In the genomic region with DNA sequence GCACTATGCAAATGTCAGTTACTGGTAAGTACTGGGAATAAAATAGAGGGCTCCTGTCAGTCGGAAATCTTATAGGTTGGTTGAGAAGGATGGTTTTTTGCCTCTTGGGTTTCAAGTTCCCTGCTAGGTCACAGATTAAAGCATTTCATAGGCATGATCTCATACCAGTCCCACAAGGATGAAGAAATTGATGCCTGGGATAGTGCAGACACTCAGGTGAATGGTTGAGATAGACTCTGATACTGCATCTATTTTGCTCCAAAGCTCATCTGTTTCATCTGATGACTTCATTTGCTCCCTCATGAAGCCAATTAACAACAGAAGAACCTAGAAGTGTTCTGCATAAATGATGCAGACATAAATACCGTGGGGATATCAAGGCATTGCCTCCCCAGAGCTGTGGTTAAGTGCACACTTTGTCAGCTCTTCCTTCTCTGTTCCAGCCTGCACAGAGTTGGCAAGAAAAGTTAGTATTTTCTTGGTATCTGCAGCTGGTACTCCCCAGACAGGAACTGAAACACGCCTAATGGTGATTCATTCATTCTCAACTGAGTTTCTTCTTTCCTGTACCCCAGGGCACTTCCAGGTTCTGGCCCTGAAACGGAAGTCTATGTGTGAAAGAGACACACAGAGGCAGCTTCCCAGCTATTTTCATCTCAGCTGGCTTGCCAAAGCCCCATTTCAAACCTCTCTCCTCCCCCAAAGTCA, we compare ENCODE assay signal across 11 cellular contexts.
A peak's percentile ranks its signal among the peaks of the same experiment; 100 is the strongest.
DNase-seq lines count a peak whose midpoint lies in the region; ATAC-seq and TF ChIP-seq lines count a peak whose summit lies in the region.
"Had no signal": no experiment of that assay in that cellular context is flagged by ENCODE, and none has a peak within 500 bp of the region (broad histone marks: within the 10 kb centered on the region; RNA-seq: fewer than 3 reads in every experiment).

No MANE protein-coding gene starts in this region.

- no peak overlapping the region for H3K4me3 Mint-ChIP-seq in glutamatergic neuron (ENCODE audit: unreplicated experiment)
- H3K4me3 Mint-ChIP-seq: activated CD4-positive, alpha-beta T cell treated with anti-CD3 and anti-CD28 coated beads for 36 hours had no signal

- H3K4me1 Mint-ChIP-seq in glutamatergic neuron (ENCODE audit: low read depth, unreplicated experiment) = no peaks in the 10 kb centered on the region
- H3K4me1 Mint-ChIP-seq: activated CD4-positive, alpha-beta T cell treated with anti-CD3 and anti-CD28 coated beads for 36 hours had no signal

- H3K27ac ChIP-seq in adrenal gland = no peak overlapping the region
- H3K27ac ChIP-seq: cardiac muscle cell had no signal

- H3K4me1 ChIP-seq in adrenal gland (replicated peaks in 1 of 2) = no peaks in the 10 kb centered on the region

- no peak overlapping the region for H3K4me3 ChIP-seq in adrenal gland
- H3K4me3 ChIP-seq: cardiac muscle cell had no signal

- no peaks in the 10 kb centered on the region for H3K36me3 ChIP-seq in adrenal gland (replicated peaks in 1 of 2)
- H3K36me3 ChIP-seq: cardiac muscle cell had no signal

- no peak overlapping the region for H3K27ac Mint-ChIP-seq in glutamatergic neuron (ENCODE audit: unreplicated experiment)
- H3K27ac Mint-ChIP-seq: activated CD4-positive, alpha-beta T cell treated with anti-CD3 and anti-CD28 coated beads for 36 hours had no signal

- H3K27me3 ChIP-seq in adrenal gland = no peaks in the 10 kb centered on the region
- H3K27me3 ChIP-seq: cardiac muscle cell had no signal

- no peaks in the 10 kb centered on the region for H3K36me3 Mint-ChIP-seq in glutamatergic neuron (ENCODE audit: unreplicated experiment)

- TF ChIP-seq POLR2A in adrenal gland (IDR thresholded peaks at IDR 0.05) = no peak

- H3K9me3 Mint-ChIP-seq in glutamatergic neuron (ENCODE audit: unreplicated experiment) = no peaks in the 10 kb centered on the region

- WGBS in adrenal gland, 4 donors = 42 to 52% (median 45%) methylated on average over 4 of the region's 4 CpGs

- TF ChIP-seq CTCF in adrenal gland (IDR thresholded peaks at IDR 0.05) (no peak), glutamatergic neuron (IDR thresholded peaks at IDR 0.05; ENCODE audit: partially characterized antibody, unreplicated experiment) (no peak)

- no peaks in the 10 kb centered on the region for H3K9me3 ChIP-seq in adrenal gland (replicated peaks in 1 of 3)

- H3K27me3 Mint-ChIP-seq in glutamatergic neuron (ENCODE audit: unreplicated experiment) = peaks cover 1% of the 10 kb centered on the region
- H3K27me3 Mint-ChIP-seq: activated CD4-positive, alpha-beta T cell treated with anti-CD3 and anti-CD28 coated beads for 36 hours had no signal

- peak; percentile 71 for ATAC-seq in HG03378 (IDR thresholded peaks at IDR 0.05; ENCODE audit: unreplicated experiment)
- ATAC-seq: activated CD4-positive, alpha-beta T cell treated with anti-CD3 and anti-CD28 coated beads for 36 hours had no signal

- peak; percentile 38 for DNase-seq in SIG-M5 treated with dmso at 0.1 percent for 504 hours (lab: John Stamatoyannopoulos, UW; ENCODE audit: unreplicated experiment)
- DNase-seq in SIG-M5 (lab: John Stamatoyannopoulos, UW) = no peak
- peak in 4 of 7 donors; percentile 8 to 25 (median 16) for DNase-seq in adrenal gland
- peak; percentile 32 for DNase-seq in superior temporal gyrus (ENCODE audit: extremely low spot score)
- DNase-seq in DMS79 (lab: John Stamatoyannopoulos, UW) = no peak
- no peak for DNase-seq in NCI-H1092 (lab: John Stamatoyannopoulos, UW)
- DNase-seq in glutamatergic neuron = no peak
- DNase-seq: activated CD4-positive, alpha-beta T cell treated with anti-CD3 and anti-CD28 coated beads for 36 hours; NCI-H526 had no signal

- intact Hi-C loops in adrenal gland (cut with DNase I) = no loop called here

Comparison
In these comparisons a context has a peak if more than half of its experiments do, and no peak if none do; other contexts are left out.
1. DNase-seq: peak in SIG-M5 treated with dmso at 0.1 percent for 504 hours (single experiment), adrenal gland (4 of 7) and superior temporal gyrus (single experiment); none in SIG-M5 (single experiment), DMS79 (single experiment), NCI-H1092 (single experiment) and glutamatergic neuron (single experiment).